11 cellular contexts compared by ENCODE assay signal in the genomic region with DNA sequence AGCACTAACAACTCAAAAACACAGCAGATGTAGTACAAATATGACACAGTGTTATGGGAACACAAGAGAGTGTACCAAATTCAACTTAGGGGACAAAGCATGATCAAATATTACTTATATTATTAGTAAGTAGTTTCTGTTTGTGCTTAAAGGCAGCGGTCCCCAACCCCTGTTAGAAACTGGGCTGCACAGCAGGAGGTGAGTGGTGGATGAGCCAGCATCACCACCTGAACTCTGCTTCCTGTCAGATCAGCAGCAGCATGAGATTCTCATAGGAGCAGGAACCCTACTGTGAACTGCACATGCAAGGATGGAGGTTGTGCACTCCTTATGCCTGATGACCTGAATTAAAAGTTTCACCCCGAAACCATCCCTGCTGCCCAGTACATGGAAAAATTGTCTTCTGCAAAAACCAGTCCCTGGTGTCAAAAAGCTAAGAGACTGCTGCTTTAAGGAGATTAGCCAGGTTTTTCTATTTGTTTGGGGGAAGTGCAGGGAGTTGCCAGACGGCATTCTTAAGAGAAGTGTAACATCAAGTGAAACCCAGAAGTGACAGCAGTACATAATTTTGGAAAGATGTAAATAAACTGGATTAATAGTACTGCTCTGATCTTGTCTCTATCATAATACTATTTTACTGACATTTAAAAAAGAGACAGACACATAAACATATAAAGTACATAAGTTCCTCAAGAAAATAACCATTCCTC.
DNase-seq lines count a peak whose midpoint lies in the region; ATAC-seq and TF ChIP-seq lines count a peak whose summit lies in the region.
"Had no signal": no experiment of that assay in that cellular context is flagged by ENCODE, and none has a peak within 500 bp of the region (broad histone marks: within the 10 kb centered on the region; RNA-seq: fewer than 3 reads in every experiment).

No MANE protein-coding gene starts in this region.

- H3K27ac Mint-ChIP-seq in nephron progenitor cell = peak overlapping the region; percentile 43

- no peaks in the 10 kb centered on the region for H3K9me3 Mint-ChIP-seq in nephron progenitor cell
- H3K9me3 Mint-ChIP-seq: H9 had no signal

- no peak overlapping the region for H3K4me3 Mint-ChIP-seq in nephron progenitor cell
- H3K4me3 Mint-ChIP-seq: H9 had no signal

- H3K27me3 Mint-ChIP-seq in nephron progenitor cell (ENCODE audit: low read depth, poor library complexity) = no peaks in the 10 kb centered on the region

- H3K4me3 ChIP-seq in RWPE2 (ENCODE audit: severe bottlenecking) = no peak overlapping the region
- H3K4me3 ChIP-seq: K562, pancreas had no signal

- H3K9me3 ChIP-seq in RWPE2 (ENCODE audit: severe bottlenecking) = no peaks in the 10 kb centered on the region
- H3K9me3 ChIP-seq: pancreas had no signal

- peaks cover 4% of the 10 kb centered on the region for H3K4me1 ChIP-seq in RWPE2 (ENCODE audit: insufficient read depth, poor library complexity, severe bottlenecking)

- ATAC-seq in HG02678 (IDR thresholded peaks at IDR 0.05; ENCODE audit: unreplicated experiment) (peak; percentile 43), RWPE2 (ENCODE audit: low read depth) (peak; percentile 57; the same call in 2 of the 3 replicates), GM19467 (IDR thresholded peaks at IDR 0.05; ENCODE audit: unreplicated experiment) (no peak)
- ATAC-seq: K562, pancreas had no signal

- H3K36me3 ChIP-seq in RWPE2 (ENCODE audit: low read depth) = peaks cover 73% of the 10 kb centered on the region

- TF ChIP-seq CTCF in RWPE2 (IDR thresholded peaks at IDR 0.05; ENCODE audit: poor library complexity, severe bottlenecking) (no peak), nephron progenitor cell (IDR thresholded peaks at IDR 0.05) (no peak)

- DNase-seq in activated effector memory CD4-positive, alpha-beta T cell treated with anti-CD3 and anti-CD28 coated beads, Interleukin-2, amount 50 U/mL, for 16 hours = peak; percentile 68
- DNase-seq in activated effector memory CD4-positive, alpha-beta T cell treated with Interleukin-2 at 50 U/mL for 16 hours = no peak
- DNase-seq in RWPE2 (ENCODE audit: low spot score) = no peak
- no peak for DNase-seq in nephron progenitor cell
- no peak for DNase-seq in SKM-1 (lab: John Stamatoyannopoulos, UW; ENCODE audit: unreplicated experiment)
- DNase-seq in AG08395 (ENCODE audit: low spot score) = no peak
- DNase-seq: H9, pancreas had no signal

- H3K27me3 ChIP-seq in RWPE2 (ENCODE audit: insufficient read depth, poor library complexity, severe bottlenecking) = peaks cover 3% of the 10 kb centered on the region
- H3K27me3 ChIP-seq: pancreas had no signal

- peaks cover 78% of the 10 kb centered on the region for H3K36me3 Mint-ChIP-seq in nephron progenitor cell (ENCODE audit: low read depth)

- no peaks in the 10 kb centered on the region for H3K4me1 Mint-ChIP-seq in nephron progenitor cell

- no peak overlapping the region for H3K27ac ChIP-seq in RWPE2 (ENCODE audit: poor library complexity, severe bottlenecking)
- H3K27ac ChIP-seq: pancreas had no signal
